Comparison of ENCODE assay signal across 1 cellular context in genomic region chr1:157992031-157992568, GRCh38.
TF ChIP-seq lines count a peak whose summit lies in the region.

No MANE protein-coding gene starts in this region.

TF ChIP-seq in WTC11, 78 proteins besides CTCF, POLR2A, EP300 and RAD21 (continued from another document):
- TF ChIP-seq E2F1 (CRISPR knock-in tag; IDR thresholded peaks at IDR 0.05) = no peak
